ENCODE assay signal across 10 cellular contexts in the genomic region with DNA sequence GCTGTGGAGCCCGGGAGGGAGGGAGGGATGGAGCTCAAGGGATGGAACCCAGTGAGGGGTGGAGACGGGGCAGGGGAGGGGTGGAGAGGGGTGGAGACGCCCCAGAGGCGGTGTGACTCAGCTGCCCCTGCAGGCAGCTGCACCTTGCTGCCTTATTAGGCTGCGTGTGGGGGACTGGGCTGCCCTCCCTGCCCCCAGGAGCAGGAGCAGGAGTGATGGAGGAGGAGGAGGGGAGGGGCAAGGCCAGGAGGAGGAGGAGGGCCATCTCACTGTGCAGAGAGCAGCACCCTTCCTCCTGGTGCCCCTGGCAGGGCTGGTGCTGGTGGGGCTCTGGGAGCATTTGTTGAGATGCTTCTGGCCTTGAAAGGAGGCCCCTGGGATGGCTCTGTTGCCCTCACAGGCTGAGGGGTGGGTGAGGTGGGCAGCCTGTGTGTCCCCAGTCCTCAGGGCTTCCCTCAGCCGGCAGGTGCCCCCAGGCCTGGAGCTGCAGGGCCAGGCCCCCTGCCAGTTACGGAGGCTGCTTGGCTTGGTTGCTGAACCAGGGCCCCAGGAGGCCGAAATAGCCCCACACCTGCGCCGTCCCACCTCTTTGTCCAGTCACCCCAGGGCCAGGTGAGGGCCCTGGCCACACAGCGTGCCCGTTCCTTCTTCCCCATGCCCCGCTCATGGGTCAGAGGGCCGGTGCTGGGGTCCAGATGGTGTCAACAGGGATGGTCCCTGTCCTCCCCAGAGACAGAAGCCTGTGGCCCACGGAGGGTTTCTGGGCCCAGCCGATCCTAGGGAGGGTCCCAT. TPM values are rescaled to one million over a fixed set of nuclear protein-coding genes. Genes with fewer than 3 reads are reported as not detected.
DNase-seq lines count a peak whose midpoint lies in the region; ATAC-seq and TF ChIP-seq lines count a peak whose summit lies in the region.
"Had no signal": no experiment of that assay in that cellular context is flagged by ENCODE, and none has a peak within 500 bp of the region (broad histone marks: within the 10 kb centered on the region; RNA-seq: fewer than 3 reads in every experiment).

No MANE protein-coding gene starts in this region.

- H2AFZ ChIP-seq in HCT116 (ENCODE audit: low read depth, low read length, poor library complexity, severe bottlenecking) = no peak overlapping the region

- no peak overlapping the region for H3K9ac ChIP-seq in HCT116 (ENCODE audit: low read length)

- in situ Hi-C loops in G401 (cut with HindIII; ENCODE audit: low sequenced_read_pairs) = no loop called here

- H3K27ac ChIP-seq in HCT116 (ENCODE audit: low read depth, low read length) = no peak overlapping the region
- H3K27ac ChIP-seq: neutrophil had no signal

- no peak overlapping the region; the same call in 1 of the 2 replicates for H3K4me2 ChIP-seq in HCT116 (ENCODE audit: low read length)

- TF ChIP-seq CTCF in HCT116 (IDR thresholded peaks at IDR 0.05 in 2 of 3, conservative IDR thresholded peaks at IDR 0.05 in 1 of 3; ENCODE audit: borderline replicate concordance in 1 of 3, insufficient read depth in 1 of 3, low read depth in 2 of 3, low read length in 2 of 3) (no peak), mesothelial cell of epicardium (IDR thresholded peaks at IDR 0.05; ENCODE audit: unreplicated experiment) (no peak)

- H3K27me3 Mint-ChIP-seq in mesothelial cell of epicardium (ENCODE audit: low read depth) = no peaks in the 10 kb centered on the region
- H3K27me3 Mint-ChIP-seq: activated naive CD8-positive, alpha-beta T cell had no signal

- H3K9me3 ChIP-seq in HCT116 (ENCODE audit: control insufficient read depth in 1 of 2, insufficient read depth in 1 of 2, low read depth in 1 of 2, low read length in 2 of 2) = no peaks in the 10 kb centered on the region
- H3K9me3 ChIP-seq: neutrophil had no signal

- H3K36me3 Mint-ChIP-seq in stimulated activated effector memory CD8-positive, alpha-beta T cell treated with anti-CD3 and anti-CD28 coated beads, Interleukin-12 subunit alpha, Interleukin-12 subunit beta, amount 100 ng/mL, for 72 hours = peaks cover 38% of the 10 kb centered on the region
- H3K36me3 Mint-ChIP-seq in mesothelial cell of epicardium = no peaks in the 10 kb centered on the region
- H3K36me3 Mint-ChIP-seq: activated naive CD8-positive, alpha-beta T cell had no signal

- peaks cover 7 to 11% of the 10 kb centered on the region in 2 experiments; a peak in 3 of 4 replicates for H3K36me3 ChIP-seq in HCT116 (ENCODE audit: control insufficient read depth in 1 of 2, insufficient read depth in 2 of 2, low read length in 2 of 2)
- H3K36me3 ChIP-seq: neutrophil had no signal

- H3K4me3 Mint-ChIP-seq in stimulated activated effector memory CD8-positive, alpha-beta T cell treated with anti-CD3 and anti-CD28 coated beads, Interleukin-12 subunit alpha, Interleukin-12 subunit beta, amount 100 ng/mL, for 72 hours = no peak overlapping the region
- no peak overlapping the region for H3K4me3 Mint-ChIP-seq in mesothelial cell of epicardium
- H3K4me3 Mint-ChIP-seq: activated naive CD8-positive, alpha-beta T cell had no signal

- H3K27me3 ChIP-seq in HCT116 (ENCODE audit: insufficient read depth, low read length) = no peaks in the 10 kb centered on the region
- H3K27me3 ChIP-seq: neutrophil had no signal

- H3K9me2 ChIP-seq in HCT116 (ENCODE audit: insufficient read depth) = no peaks in the 10 kb centered on the region

- TF ChIP-seq POLR2A in HCT116 (IDR thresholded peaks at IDR 0.05; ENCODE audit: borderline replicate concordance, extremely low read depth, insufficient read depth, insufficient read length) = no peak

- H3K27ac Mint-ChIP-seq in stimulated activated effector memory CD8-positive, alpha-beta T cell treated with anti-CD3 and anti-CD28 coated beads, Interleukin-12 subunit alpha, Interleukin-12 subunit beta, amount 100 ng/mL, for 72 hours = peak overlapping the region; percentile 91
- no peak overlapping the region for H3K27ac Mint-ChIP-seq in mesothelial cell of epicardium
- H3K27ac Mint-ChIP-seq: activated naive CD8-positive, alpha-beta T cell had no signal

- intact Hi-C loops in HCT116 (cut with micrococcal nuclease) = no loop called here
- intact Hi-C loops in Right ventricle myocardium superior (cut with DNase I) = no loop called here

- H3K9me3 Mint-ChIP-seq in stimulated activated effector memory CD8-positive, alpha-beta T cell treated with anti-CD3 and anti-CD28 coated beads, Interleukin-12 subunit alpha, Interleukin-12 subunit beta, amount 100 ng/mL, for 72 hours = no peaks in the 10 kb centered on the region
- H3K9me3 Mint-ChIP-seq in mesothelial cell of epicardium = no peaks in the 10 kb centered on the region

- no peak overlapping the region for H3K4me3 ChIP-seq in HCT116 (replicated peaks in 1 of 2; ENCODE audit: low read depth in 1 of 2, low read length in 2 of 2)

- DNase-seq in HCT116 (ENCODE audit: low read depth, low spot score) (no peak), SHP77 treated with DMSO at 0.1 percent for 48 hours (lab: John Stamatoyannopoulos, UW) (peak; percentile 42), Right ventricle myocardium superior (no peak), G401 (ENCODE audit: low spot score) (no peak), mesothelial cell of epicardium (ENCODE audit: low spot score in 2 of 2, unreplicated experiment in 2 of 2) (no peak), middle frontal gyrus (ENCODE audit: extremely low spot score, low spot score) (no peak)
- no peak for DNase-seq in stimulated activated effector memory CD8-positive, alpha-beta T cell treated with anti-CD3 and anti-CD28 coated beads, Interleukin-12 subunit alpha, Interleukin-12 subunit beta, amount 100 ng/mL, for 72 hours (ENCODE audit: low spot score in 2 of 2)
- no peak for DNase-seq in activated CD8-positive, alpha-beta memory T cell treated with anti-CD3 and anti-CD28 coated beads for 24 hours

- BruUV-seq in HCT116 (replicated peaks; lab: Mats Ljungman, UMichigan) = no TSS peak

- H3K4me1 ChIP-seq in HCT116 (ENCODE audit: control insufficient read depth in 1 of 2, insufficient read depth in 2 of 2, low read length in 2 of 2) = peaks cover 6 to 27% of the 10 kb centered on the region in 2 experiments

- TF ChIP-seq RAD21 in HCT116 (IDR thresholded peaks at IDR 0.05; ENCODE audit: low read depth) = no peak

- H3K4me1 Mint-ChIP-seq in stimulated activated effector memory CD8-positive, alpha-beta T cell treated with anti-CD3 and anti-CD28 coated beads, Interleukin-12 subunit alpha, Interleukin-12 subunit beta, amount 100 ng/mL, for 72 hours = peaks cover 46% of the 10 kb centered on the region
- H3K4me1 Mint-ChIP-seq in mesothelial cell of epicardium = peaks cover 11% of the 10 kb centered on the region

- no peaks in the 10 kb centered on the region for H4K20me1 ChIP-seq in HCT116 (ENCODE audit: insufficient read depth)

- ATAC-seq in HCT116 (peak; percentile 78), Right ventricle myocardium superior (ENCODE audit: poor library complexity) (peak; percentile 13)
- no peak for ATAC-seq in stimulated activated effector memory CD8-positive, alpha-beta T cell treated with anti-CD3 and anti-CD28 coated beads, Interleukin-12 subunit alpha, Interleukin-12 subunit beta, amount 100 ng/mL, for 72 hours

- CTCF ChIA-PET in HCT116 (lab: Charles Lee) = no interaction called here

- POLR2A ChIA-PET in HCT116 (lab: Charles Lee) = no interaction called here

- peaks cover 84% of the 10 kb centered on the region for H3K79me2 ChIP-seq in HCT116 (ENCODE audit: insufficient read depth, low read length)

- RAD21 ChIA-PET in HCT116 (lab: Charles Lee; ENCODE audit: low non-redundant PET in 1 of 2, low total read pairs in 2 of 2, uncharacterized antibody in 2 of 2, unreplicated experiment in 2 of 2) = interaction anchor here in 1 of 2 experiments (1.0 kb wide), 1 partner anchor 86 kb away, joined by 4 read pairs; no protein-coding TSS in a partner anchor

TF ChIP-seq in HCT116, 20 proteins besides CTCF, POLR2A, EP300 and RAD21 (continues in another document):
- TF ChIP-seq POLR2AphosphoS5 (IDR thresholded peaks at IDR 0.05; ENCODE audit: low read depth, low read length) (no peak), ZFX (IDR thresholded peaks at IDR 0.05) (no peak), TCF7L2 (IDR thresholded peaks at IDR 0.05; ENCODE audit: borderline replicate concordance, extremely low read depth, insufficient read depth, insufficient read length) (no peak)
- TF ChIP-seq, protein P1, sequence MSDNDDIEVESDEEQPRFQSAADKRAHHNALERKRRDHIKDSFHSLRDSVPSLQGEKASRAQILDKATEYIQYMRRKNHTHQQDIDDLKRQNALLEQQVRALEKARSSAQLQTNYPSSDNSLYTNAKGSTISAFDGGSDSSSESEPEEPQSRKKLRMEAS (IDR thresholded peaks at IDR 0.05) = no peak

RNA-seq across cellular contexts. Expression of a gene that starts 9.5 kb away (rescaled TPM):
- total RNA-seq in HCT116 (2021; ENCODE audit: unreplicated experiment) (47.1 TPM), Right ventricle myocardium superior (36.2 TPM), mesothelial cell of epicardium (79.3 to 84.7 TPM (median 82.2 TPM) in 3 replicates)
- 40.5 and 46.1 TPM in 2 replicates for polyA plus RNA-seq in HCT116 (2012)
- total RNA-seq in G401 (2014; rRNA removed; shearing (Covaris generic)) = 44.6 and 46.1 TPM in 2 replicates

RNA-seq across cellular contexts. Expression of a gene that starts 14.0 kb away (rescaled TPM):
- 296 TPM for total RNA-seq in HCT116 (2021; ENCODE audit: unreplicated experiment)
- polyA plus RNA-seq in HCT116 (2012) = 454 and 578 TPM in 2 replicates
- 457 TPM for total RNA-seq in Right ventricle myocardium superior
- 61.8 and 105 TPM in 2 replicates for total RNA-seq in G401 (2014; rRNA removed; shearing (Covaris generic))
- total RNA-seq in mesothelial cell of epicardium = 409 to 415 TPM (median 410 TPM) in 3 replicates

RNA-seq across cellular contexts. Expression of a gene that starts 53.2 kb away (rescaled TPM):
- total RNA-seq in HCT116 (2021; ENCODE audit: unreplicated experiment) (0.07 TPM), Right ventricle myocardium superior (not detected), mesothelial cell of epicardium (6.9 to 7.7 TPM (median 7.2 TPM) in 3 replicates)
- not detected in 2 replicates for polyA plus RNA-seq in HCT116 (2012)
- not detected in 2 replicates for total RNA-seq in G401 (2014; rRNA removed; shearing (Covaris generic))

RNA-seq across cellular contexts. Expression of a gene that starts 53.7 kb away (rescaled TPM):
- total RNA-seq in HCT116 (2021; ENCODE audit: unreplicated experiment) = 10.7 TPM
- 8.5 and 10.8 TPM in 2 replicates for polyA plus RNA-seq in HCT116 (2012)
- total RNA-seq in Right ventricle myocardium superior = 33.4 TPM
- total RNA-seq in G401 (2014; rRNA removed; shearing (Covaris generic)) = 0.85 TPM in 1 of 2 replicates, not detected in the other
- 6.9 to 8.5 TPM (median 8.4 TPM) in 3 replicates for total RNA-seq in mesothelial cell of epicardium
